18 cellular contexts compared by ENCODE assay signal in the genomic region with DNA sequence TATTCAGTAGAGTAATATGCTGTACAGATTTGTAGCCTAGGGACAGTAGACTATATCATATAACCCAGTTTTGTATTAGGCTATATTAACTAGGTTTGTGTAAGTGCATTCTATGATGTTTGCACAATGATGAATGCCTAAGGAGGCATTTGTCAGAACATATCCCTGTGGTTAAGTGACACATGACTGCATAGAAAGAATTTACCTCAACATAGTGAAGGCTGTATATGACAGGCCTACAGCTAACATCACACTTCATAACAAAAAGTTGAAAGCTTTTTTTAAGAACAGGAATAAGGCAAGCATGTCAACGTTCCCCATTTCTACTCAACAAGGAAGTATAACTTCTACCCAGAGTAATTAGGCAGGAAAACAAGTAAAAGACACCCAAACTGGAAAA.
DNase-seq lines count a peak whose midpoint lies in the region; ATAC-seq and TF ChIP-seq lines count a peak whose summit lies in the region.
"Had no signal": no experiment of that assay in that cellular context is flagged by ENCODE, and none has a peak within 500 bp of the region (broad histone marks: within the 10 kb centered on the region; RNA-seq: fewer than 3 reads in every experiment).

No MANE protein-coding gene starts in this region.

- H3K79me2 ChIP-seq in OCI-LY7 (ENCODE audit: insufficient read depth, low read depth, low read length) = no peaks in the 10 kb centered on the region

- H3K4me3 ChIP-seq in HL-60 (replicated peaks; ENCODE audit: insufficient read depth, low read length) (no peak overlapping the region), OCI-LY7 (ENCODE audit: low read depth, low read length, poor library complexity, severe bottlenecking) (no peak overlapping the region), epithelial cell of proximal tubule (ENCODE audit: low read depth, low read length) (no peak overlapping the region)
- H3K4me3 ChIP-seq: gastrocnemius medialis, HAP-1, sigmoid colon, SJSA1, transverse colon had no signal

- peak overlapping the region; percentile 58 for H3K27ac ChIP-seq in HL-60 (replicated peaks)
- H3K27ac ChIP-seq in OCI-LY7 (ENCODE audit: low read depth, low read length, poor library complexity, severe bottlenecking) = peak overlapping the region; percentile 31
- H3K27ac ChIP-seq in substantia nigra (ENCODE audit: low read depth, low read length, poor library complexity, severe bottlenecking) = no peak overlapping the region
- H3K27ac ChIP-seq: gastrocnemius medialis, sigmoid colon, SJSA1, transverse colon had no signal

- H4K20me1 ChIP-seq in OCI-LY7 (ENCODE audit: insufficient read depth, low read length) = no peaks in the 10 kb centered on the region

- H3K4me2 ChIP-seq in OCI-LY7 (ENCODE audit: low read length) = peak overlapping the region; percentile 24; the same call in 1 of the 2 replicates

- BruUV-seq in OCI-LY7 (replicated peaks; lab: Mats Ljungman, UMichigan) = no TSS peak

- no peaks in the 10 kb centered on the region; the same call in 1 of the 2 replicates for H3K9me2 ChIP-seq in OCI-LY7 (ENCODE audit: insufficient read depth, low read length)

- no peaks in the 10 kb centered on the region for H3K36me3 ChIP-seq in OCI-LY7 (ENCODE audit: insufficient read depth, low read length)
- H3K36me3 ChIP-seq: gastrocnemius medialis, HAP-1, sigmoid colon, SJSA1, transverse colon had no signal

- ATAC-seq in GM19463 (IDR thresholded peaks at IDR 0.05; ENCODE audit: unreplicated experiment) = no peak
- ATAC-seq: activated T-cell treated with anti-CD3 and anti-CD28 coated beads, Interleukin-2, amount 50 U/mL, for 72 hours; gastrocnemius medialis had no signal

- peak overlapping the region; percentile 92 for H2AFZ ChIP-seq in OCI-LY7 (ENCODE audit: low read length)

- POLR2A ChIA-PET in OCI-LY7 (lab: Charles Lee) = no interaction called here

- intact Hi-C loops in OCI-LY7 (cut with micrococcal nuclease; ENCODE audit: unreplicated experiment) = no loop called here

- H3K27me3 ChIP-seq in HL-60 (ENCODE audit: insufficient read depth, poor library complexity, severe bottlenecking) = no peaks in the 10 kb centered on the region
- H3K27me3 ChIP-seq: gastrocnemius medialis, sigmoid colon, SJSA1, transverse colon had no signal

- DNase-seq in Caki2 (ENCODE audit: low read depth) (peak; percentile 41), HL-60 (ENCODE audit: low read depth in 1 of 2, low spot score in 1 of 2) (peak in 1 of 2 experiments; percentile 18), OCI-LY7 (ENCODE audit: low spot score) (peak; percentile 24), epithelial cell of proximal tubule (ENCODE audit: low read depth) (peak; percentile 6), cerebellum (ENCODE audit: low spot score) (no peak), NCI-H2029 treated with DMSO at 0.1 percent for 48 hours (lab: John Stamatoyannopoulos, UW) (no peak), substantia nigra (lab: John Stamatoyannopoulos, UW) (no peak)
- DNase-seq: activated CD4-positive, alpha-beta T cell treated with anti-CD3 and anti-CD28 coated beads, Interleukin-2, amount 50 U/mL, for 4 hours; activated T-cell treated with anti-CD3 and anti-CD28 coated beads, Interleukin-2, amount 50 U/mL, for 72 hours; cerebellar nuclear complex; gastrocnemius medialis; KG1; NCI-H187; sigmoid colon; transverse colon had no signal

- CTCF ChIA-PET in OCI-LY7 (lab: Charles Lee; ENCODE audit: unreplicated experiment) = no interaction called here

- in situ Hi-C loops in Caki2 (cut with HindIII; ENCODE audit: low pct_unique_long_range_greater_than_20kb, low sequenced_read_pairs) = no loop called here

- no peak for TF ChIP-seq CTCF in HL-60 (IDR thresholded peaks at IDR 0.05; ENCODE audit: insufficient read depth, low read length)
- TF ChIP-seq CTCF in OCI-LY7 (conservative IDR thresholded peaks at IDR 0.05; ENCODE audit: low read length) = no peak
- TF ChIP-seq CTCF in epithelial cell of proximal tubule (conservative IDR thresholded peaks at IDR 0.05; ENCODE audit: low read depth, low read length) = no peak

- H3K9me3 ChIP-seq in OCI-LY7 (ENCODE audit: low read length) = no peaks in the 10 kb centered on the region
- H3K9me3 ChIP-seq: gastrocnemius medialis, HAP-1, sigmoid colon, SJSA1, transverse colon had no signal

- H3K4me1 ChIP-seq in OCI-LY7 (ENCODE audit: insufficient read depth, low read length, poor library complexity, severe bottlenecking) = peaks cover 30% of the 10 kb centered on the region
- H3K4me1 ChIP-seq: gastrocnemius medialis, HAP-1, sigmoid colon, SJSA1, transverse colon had no signal

Comparison
In these comparisons a context has a peak if more than half of its experiments do, and no peak if none do; other contexts are left out.
1. DNase-seq: peak in Caki2 (single experiment), OCI-LY7 (single experiment) and epithelial cell of proximal tubule (single experiment); none in cerebellum (single experiment), NCI-H2029 treated with DMSO at 0.1 percent for 48 hours (single experiment) and substantia nigra (0 of 49).